In the genomic region with DNA sequence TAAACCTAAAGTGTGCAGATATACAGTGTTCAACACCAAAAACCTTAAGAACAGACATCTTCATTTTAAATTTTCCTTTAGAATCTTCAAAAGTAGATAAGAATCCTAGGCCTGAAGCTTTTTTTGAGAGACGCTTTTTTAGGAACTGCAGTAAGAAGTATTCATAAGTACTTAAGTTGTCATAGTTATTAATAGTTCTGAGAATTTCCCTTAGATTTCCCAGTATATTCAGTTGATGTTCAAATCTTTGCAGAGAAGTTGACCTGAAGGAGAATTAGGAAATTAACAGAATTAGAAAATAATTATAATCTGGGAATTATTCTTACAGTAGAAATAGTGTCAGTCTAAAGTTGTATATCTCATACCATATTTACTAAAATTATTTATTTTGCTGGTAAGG, we compare ENCODE assay signal across 6 cellular contexts.
"Had no signal": no experiment of that assay in that cellular context is flagged by ENCODE, and none has a peak within 500 bp of the region (broad histone marks: within the 10 kb centered on the region; RNA-seq: fewer than 3 reads in every experiment).

No MANE protein-coding gene starts in this region.

- H3K4me3 ChIP-seq: GM23338 had no signal

- H3K4me2 ChIP-seq: GM23338 had no signal

- DNase-seq: H9, HCEC 1CT, KG1 had no signal

- H2AFZ ChIP-seq: GM23338 had no signal

- ATAC-seq: GM23338, HepG2 had no signal

- H3K27ac ChIP-seq: HL-60 had no signal
